In the genomic region with DNA sequence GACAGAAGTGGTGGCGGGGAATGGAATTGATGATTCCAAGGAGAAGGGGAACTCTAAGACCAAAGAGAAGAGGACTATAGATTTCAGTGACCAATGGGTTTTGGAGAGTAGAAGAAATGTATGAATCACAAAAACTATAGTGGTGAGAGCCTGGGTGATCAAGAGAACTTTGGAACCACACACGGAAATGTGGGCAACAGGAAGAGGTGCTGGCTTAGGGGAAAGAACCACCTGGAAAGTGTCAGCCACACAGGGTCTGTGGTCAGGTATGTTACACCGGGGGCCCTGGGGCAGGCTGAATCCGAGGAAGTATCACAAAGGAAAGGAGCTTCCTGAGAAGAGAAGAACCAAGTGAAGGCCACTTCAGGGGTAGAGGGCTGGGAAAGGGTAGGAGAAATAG, we compare ENCODE assay signal across 23 cellular contexts. TPM values are rescaled to one million over a fixed set of nuclear protein-coding genes. Genes with fewer than 3 reads are reported as not detected.
DNase-seq lines count a peak whose midpoint lies in the region; ATAC-seq lines count a peak whose summit lies in the region.
"Had no signal": no experiment of that assay in that cellular context is flagged by ENCODE, and none has a peak within 500 bp of the region (broad histone marks: within the 10 kb centered on the region; RNA-seq: fewer than 3 reads in every experiment).

No MANE protein-coding gene starts in this region.

- no peak overlapping the region for H4K8ac ChIP-seq in trophoblast cell (ENCODE audit: low read depth, low read length)

- H3K36me3 ChIP-seq in trophoblast cell (ENCODE audit: control insufficient read depth in 1 of 2, insufficient read depth in 2 of 2, low read length in 2 of 2) = no peaks in the 10 kb centered on the region

- intact Hi-C loops in activated CD4-positive, alpha-beta memory T cell treated with anti-CD3 and anti-CD28 coated beads for 36 hours (cut with micrococcal nuclease) = loop anchor here (5.0 kb wide), 2 partner anchors 137 to 478 kb away; a partner anchor contains a TSS

- H3K27ac ChIP-seq in trophoblast cell (ENCODE audit: low read depth, low read length) = no peak overlapping the region

- no peak overlapping the region for H3K4me2 ChIP-seq in trophoblast cell (ENCODE audit: low read length)
- H3K4me2 ChIP-seq: GM23338 had no signal

- H3K23ac ChIP-seq in trophoblast cell (ENCODE audit: low read length) = no peak overlapping the region

- H4K91ac ChIP-seq in trophoblast cell (ENCODE audit: low read depth, low read length) = no peak overlapping the region

- H2BK12ac ChIP-seq in trophoblast cell (ENCODE audit: low read length) = peak overlapping the region; percentile 78

- peaks cover 27% of the 10 kb centered on the region for H3K4me1 Mint-ChIP-seq in activated CD4-positive, alpha-beta memory T cell treated with anti-CD3 and anti-CD28 coated beads for 36 hours (ENCODE audit: low read depth)
- H3K4me1 Mint-ChIP-seq in activated CD4-positive, alpha-beta memory T cell treated with anti-CD3 and anti-CD28 coated beads, Interleukin-2, amount 10 ng/mL, durations not matched to agents 7 days and 5 days = peaks cover 27% of the 10 kb centered on the region
- H3K4me1 Mint-ChIP-seq in stimulated activated naive CD8-positive, alpha-beta T cell treated with anti-CD3 and anti-CD28 coated beads, Interleukin-15, amount 100 ng/mL, for 72 hours = peaks cover 37% of the 10 kb centered on the region
- H3K4me1 Mint-ChIP-seq: GM23338 had no signal

- no peak overlapping the region for H3K4ac ChIP-seq in trophoblast cell (ENCODE audit: low read depth, low read length)

- H3K27ac Mint-ChIP-seq in activated CD4-positive, alpha-beta memory T cell treated with anti-CD3 and anti-CD28 coated beads for 36 hours = no peak overlapping the region
- H3K27ac Mint-ChIP-seq in activated CD4-positive, alpha-beta memory T cell treated with anti-CD3 and anti-CD28 coated beads, Interleukin-2, amount 10 ng/mL, durations not matched to agents 7 days and 5 days = no peak overlapping the region
- peak overlapping the region in 1 of 2 donors; percentile 35 for H3K27ac Mint-ChIP-seq in stimulated activated naive CD8-positive, alpha-beta T cell treated with anti-CD3 and anti-CD28 coated beads, Interleukin-15, amount 100 ng/mL, for 72 hours
- H3K27ac Mint-ChIP-seq: GM23338, H9 had no signal

- no peaks in the 10 kb centered on the region for H3K79me2 ChIP-seq in trophoblast cell (ENCODE audit: control insufficient read depth, insufficient read depth, low read length, poor library complexity)

- H3K14ac ChIP-seq in trophoblast cell (ENCODE audit: low read length) = no peak overlapping the region

- H3K4me3 ChIP-seq in trophoblast cell (ENCODE audit: low read depth, low read length) = no peak overlapping the region
- H3K4me3 ChIP-seq: GM12878, GM23338 had no signal

- POLR2A ChIA-PET in activated CD4-positive, alpha-beta memory T cell treated with anti-CD3 and anti-CD28 coated beads for 36 hours (lab: Charles Lee) = no interaction called here
- POLR2A ChIA-PET in activated CD4-positive, alpha-beta memory T cell treated with anti-CD3 and anti-CD28 coated beads, Interleukin-2, amount 10 ng/mL, durations not matched to agents 7 days and 5 days (lab: Charles Lee) = no interaction called here

- peak; percentile 10 for DNase-seq in activated CD4-positive, alpha-beta memory T cell treated with anti-CD3 and anti-CD28 coated beads for 36 hours
- DNase-seq in activated CD4-positive, alpha-beta memory T cell treated with anti-CD3 and anti-CD28 coated beads, Interleukin-2, amount 10 ng/mL, durations not matched to agents 7 days and 5 days = no peak
- peak; percentile 9 for DNase-seq in stimulated activated CD4-positive, alpha-beta T cell treated with anti-CD3 and anti-CD28 coated beads, Interleukin-15, amount 100 ng/mL, for 24 hours
- DNase-seq in stimulated activated CD4-positive, alpha-beta T cell treated with anti-CD3 and anti-CD28 coated beads, Interleukin-12 subunit alpha, Interleukin-12 subunit beta, amount 100 ng/mL, for 4 hours = no peak
- DNase-seq in trophoblast cell (no peak), GM19240 (ENCODE audit: insufficient read length, low spot score) (no peak), NCI-H1105 (lab: John Stamatoyannopoulos, UW) (no peak)
- DNase-seq in stimulated activated naive CD8-positive, alpha-beta T cell treated with anti-CD3 and anti-CD28 coated beads, Interleukin-15, amount 100 ng/mL, for 72 hours = peak in 1 of 2 donors; percentile 22
- DNase-seq: C1 segment of cervical spinal cord; Caco-2; CD4-positive, alpha-beta memory T cell; DMS 273 treated with DMSO at 0.1 percent for 48 hours; DMS79; EL; GDM1; H9 had no signal

- H2BK5ac ChIP-seq in trophoblast cell (ENCODE audit: low read depth, low read length, poor library complexity) = no peak overlapping the region

- no peaks in the 10 kb centered on the region for H3K27me3 ChIP-seq in trophoblast cell (ENCODE audit: insufficient read depth, low read length)

- no peaks in the 10 kb centered on the region for H3K27me3 Mint-ChIP-seq in activated CD4-positive, alpha-beta memory T cell treated with anti-CD3 and anti-CD28 coated beads for 36 hours
- no peaks in the 10 kb centered on the region for H3K27me3 Mint-ChIP-seq in activated CD4-positive, alpha-beta memory T cell treated with anti-CD3 and anti-CD28 coated beads, Interleukin-2, amount 10 ng/mL, durations not matched to agents 7 days and 5 days
- no peaks in the 10 kb centered on the region for H3K27me3 Mint-ChIP-seq in stimulated activated naive CD8-positive, alpha-beta T cell treated with anti-CD3 and anti-CD28 coated beads, Interleukin-15, amount 100 ng/mL, for 72 hours
- H3K27me3 Mint-ChIP-seq: CD4-positive, alpha-beta memory T cell had no signal

- no peak overlapping the region for H2AFZ ChIP-seq in trophoblast cell (ENCODE audit: insufficient read depth, low read length, poor library complexity)
- H2AFZ ChIP-seq: GM23338 had no signal

- no peak overlapping the region for H2BK120ac ChIP-seq in trophoblast cell (ENCODE audit: insufficient read depth, low read length, poor library complexity)

- H2AK5ac ChIP-seq in trophoblast cell (ENCODE audit: low read length) = no peak overlapping the region

- H3K36me3 Mint-ChIP-seq in activated CD4-positive, alpha-beta memory T cell treated with anti-CD3 and anti-CD28 coated beads for 36 hours = no peaks in the 10 kb centered on the region
- H3K36me3 Mint-ChIP-seq in activated CD4-positive, alpha-beta memory T cell treated with anti-CD3 and anti-CD28 coated beads, Interleukin-2, amount 10 ng/mL, durations not matched to agents 7 days and 5 days (ENCODE audit: low read depth) = no peaks in the 10 kb centered on the region
- H3K36me3 Mint-ChIP-seq: CD4-positive, alpha-beta memory T cell had no signal

- no CpG with 5 or more reads among the region's 4 CpGs for WGBS in trophoblast cell (ENCODE audit: extremely low coverage, insufficient coverage, insufficient read length)

- H3K9ac ChIP-seq in trophoblast cell (ENCODE audit: low read length) = no peak overlapping the region

- ATAC-seq in stimulated activated naive CD8-positive, alpha-beta T cell treated with anti-CD3 and anti-CD28 coated beads, Interleukin-15, amount 100 ng/mL, for 72 hours = peak; percentile 61
- ATAC-seq: GM12878, GM23338, HCT116 had no signal

- H3K9me3 Mint-ChIP-seq in activated CD4-positive, alpha-beta memory T cell treated with anti-CD3 and anti-CD28 coated beads for 36 hours = no peaks in the 10 kb centered on the region
- no peaks in the 10 kb centered on the region for H3K9me3 Mint-ChIP-seq in activated CD4-positive, alpha-beta memory T cell treated with anti-CD3 and anti-CD28 coated beads, Interleukin-2, amount 10 ng/mL, durations not matched to agents 7 days and 5 days
- peaks cover 12 to 16% of the 10 kb centered on the region in 2 donors for H3K9me3 Mint-ChIP-seq in stimulated activated naive CD8-positive, alpha-beta T cell treated with anti-CD3 and anti-CD28 coated beads, Interleukin-15, amount 100 ng/mL, for 72 hours
- H3K9me3 Mint-ChIP-seq: CD4-positive, alpha-beta memory T cell; GM23338 had no signal

- no peak overlapping the region for H3K18ac ChIP-seq in trophoblast cell (ENCODE audit: low read length)

- H3K4me3 Mint-ChIP-seq in activated CD4-positive, alpha-beta memory T cell treated with anti-CD3 and anti-CD28 coated beads for 36 hours = no peak overlapping the region
- H3K4me3 Mint-ChIP-seq in activated CD4-positive, alpha-beta memory T cell treated with anti-CD3 and anti-CD28 coated beads, Interleukin-2, amount 10 ng/mL, durations not matched to agents 7 days and 5 days = no peak overlapping the region
- no peak overlapping the region for H3K4me3 Mint-ChIP-seq in stimulated activated naive CD8-positive, alpha-beta T cell treated with anti-CD3 and anti-CD28 coated beads, Interleukin-15, amount 100 ng/mL, for 72 hours
- H3K4me3 Mint-ChIP-seq: CD4-positive, alpha-beta memory T cell; GM23338; H9 had no signal

- H3K79me1 ChIP-seq in trophoblast cell (ENCODE audit: low read length) = peaks cover 2% of the 10 kb centered on the region

- H3K4me1 ChIP-seq in trophoblast cell (ENCODE audit: control insufficient read depth in 1 of 2, insufficient read depth in 2 of 2, low read length in 2 of 2) = peaks cover 2 to 7% of the 10 kb centered on the region in 2 experiments
- H3K4me1 ChIP-seq: Caco-2 had no signal

- CTCF ChIA-PET in activated CD4-positive, alpha-beta memory T cell treated with anti-CD3 and anti-CD28 coated beads for 36 hours (lab: Charles Lee) = no interaction called here
- CTCF ChIA-PET in activated CD4-positive, alpha-beta memory T cell treated with anti-CD3 and anti-CD28 coated beads, Interleukin-2, amount 10 ng/mL, durations not matched to agents 7 days and 5 days (lab: Charles Lee) = no interaction called here

- no peak overlapping the region for H4K12ac ChIP-seq in trophoblast cell (ENCODE audit: low read depth, low read length)

- no peaks in the 10 kb centered on the region for H3K9me3 ChIP-seq in trophoblast cell (ENCODE audit: insufficient read depth, low read depth, low read length)
- H3K9me3 ChIP-seq: Caco-2 had no signal

RNA-seq across cellular contexts. Expression of a gene that starts 11.5 kb away (rescaled TPM):
- total RNA-seq in activated CD4-positive, alpha-beta memory T cell treated with anti-CD3 and anti-CD28 coated beads for 36 hours = not detected
- not detected for total RNA-seq in activated CD4-positive, alpha-beta memory T cell treated with anti-CD3 and anti-CD28 coated beads, Interleukin-2, amount 10 ng/mL, durations not matched to agents 7 days and 5 days
- not detected in 2 replicates for polyA plus RNA-seq in trophoblast cell (2013)
- total RNA-seq: A172; A673; Caco-2; CD4-positive, alpha-beta memory T cell; GM12878; GM23338; H4; H9 had no signal
- polyA plus RNA-seq: BJ; CD4-positive, alpha-beta memory T cell; GM23338 had no signal

RNA-seq across cellular contexts. Expression of a gene that starts 51.6 kb away (rescaled TPM):
- total RNA-seq in activated CD4-positive, alpha-beta memory T cell treated with anti-CD3 and anti-CD28 coated beads for 36 hours = 1 to 10 TPM; 2.2 to 2.8 TPM
- total RNA-seq in activated CD4-positive, alpha-beta memory T cell treated with anti-CD3 and anti-CD28 coated beads, Interleukin-2, amount 10 ng/mL, durations not matched to agents 7 days and 5 days = 1 to 10 TPM; 8.5 to 9.0 TPM
- 1.3 and 1.8 TPM in 2 replicates for polyA plus RNA-seq in trophoblast cell (2013)
- total RNA-seq: A673, Caco-2, GM23338, H4, H9 had no signal

Comparison
In these comparisons a context has a peak if more than half of its experiments do, and no peak if none do; other contexts are left out.
1. DNase-seq: peak in activated CD4-positive, alpha-beta memory T cell treated with anti-CD3 and anti-CD28 coated beads for 36 hours (single experiment) and stimulated activated CD4-positive, alpha-beta T cell treated with anti-CD3 and anti-CD28 coated beads, Interleukin-15, amount 100 ng/mL, for 24 hours (single experiment); none in activated CD4-positive, alpha-beta memory T cell treated with anti-CD3 and anti-CD28 coated beads, Interleukin-2, amount 10 ng/mL, durations not matched to agents 7 days and 5 days (single experiment), stimulated activated CD4-positive, alpha-beta T cell treated with anti-CD3 and anti-CD28 coated beads, Interleukin-12 subunit alpha, Interleukin-12 subunit beta, amount 100 ng/mL, for 4 hours (single experiment), trophoblast cell (0 of 2), GM19240 (single experiment) and NCI-H1105 (single experiment).